In genomic region chr4:123325241-123325681, GRCh38 we compare ENCODE assay signal across 12 cellular contexts.
DNase-seq lines count a peak whose midpoint lies in the region; ATAC-seq and TF ChIP-seq lines count a peak whose summit lies in the region.
"Had no signal": no experiment of that assay in that cellular context is flagged by ENCODE, and none has a peak within 500 bp of the region (broad histone marks: within the 10 kb centered on the region; RNA-seq: fewer than 3 reads in every experiment).

No MANE protein-coding gene starts in this region.

- peaks cover 18% of the 10 kb centered on the region for H3K36me3 Mint-ChIP-seq in natural killer cell

- no peaks in the 10 kb centered on the region for H3K27me3 Mint-ChIP-seq in natural killer cell (ENCODE audit: low read depth in 2 of 2)

- no peaks in the 10 kb centered on the region for H3K79me2 ChIP-seq in smooth muscle cell (ENCODE audit: low read depth)

- in situ Hi-C loops in HAP-1 (cut with MboI; ENCODE audit: low sequenced_read_pairs) = no loop called here

- peak; percentile 62 for DNase-seq in germinal center (ENCODE audit: low spot score)
- no peak for DNase-seq in smooth muscle cell (lab: John Stamatoyannopoulos, UW; ENCODE audit: unreplicated experiment)
- no peak for DNase-seq in 8988T
- DNase-seq in natural killer cell = no peak
- no peak for DNase-seq in HAP-1 (ENCODE audit: low spot score in 2 of 2)
- DNase-seq: body of pancreas; Karpas-422; stimulated activated CD4-positive, alpha-beta T cell treated with anti-CD3 and anti-CD28 coated beads, Interleukin-12 subunit alpha, Interleukin-12 subunit beta, amount 100 ng/mL, for 4 hours; transverse colon had no signal

- H3F3A ChIP-seq in smooth muscle cell (ENCODE audit: low read depth) = no peaks in the 10 kb centered on the region

- H3K27me3 ChIP-seq in smooth muscle cell (ENCODE audit: low read depth) = no peaks in the 10 kb centered on the region
- H3K27me3 ChIP-seq in HAP-1 (ENCODE audit: low read depth) = no peaks in the 10 kb centered on the region
- H3K27me3 ChIP-seq: body of pancreas, transverse colon had no signal

- intact Hi-C loops in natural killer cell (cut with micrococcal nuclease) = no loop called here

- H3K4me3 ChIP-seq in smooth muscle cell (no peak overlapping the region), HAP-1 (no peak overlapping the region)
- H3K4me3 ChIP-seq: body of pancreas, transverse colon had no signal

- no peak overlapping the region for H3K9ac ChIP-seq in smooth muscle cell (ENCODE audit: low read depth)

- no peak overlapping the region for H3K27ac ChIP-seq in smooth muscle cell (ENCODE audit: low read depth)
- H3K27ac ChIP-seq: body of pancreas, transverse colon had no signal

- TF ChIP-seq CTCF in smooth muscle cell (IDR thresholded peaks at IDR 0.05; ENCODE audit: borderline replicate concordance, insufficient read depth, poor library complexity, severe bottlenecking) = no peak
- TF ChIP-seq CTCF in natural killer cell (IDR thresholded peaks at IDR 0.05) = no peak

- no peak overlapping the region for H3K27ac Mint-ChIP-seq in natural killer cell

- H3K9me3 ChIP-seq in smooth muscle cell (replicated peaks; ENCODE audit: low read depth) (no peaks in the 10 kb centered on the region), HAP-1 (no peaks in the 10 kb centered on the region)

- H3K4me1 ChIP-seq in smooth muscle cell (ENCODE audit: low read depth) (no peaks in the 10 kb centered on the region), HAP-1 (no peaks in the 10 kb centered on the region)
- H3K4me1 ChIP-seq: body of pancreas, transverse colon had no signal

- H2AFZ ChIP-seq in smooth muscle cell (ENCODE audit: low read depth) = no peak overlapping the region

- WGBS in smooth muscle cell (ENCODE audit: low lambda C conversion rate) = 77% methylated on average over 3 of the region's 3 CpGs

- peaks cover 8 to 15% of the 10 kb centered on the region in 2 donors for H3K9me3 Mint-ChIP-seq in natural killer cell

- ATAC-seq in GM18867 (IDR thresholded peaks at IDR 0.05; ENCODE audit: unreplicated experiment) (peak; percentile 98), GM21825 (IDR thresholded peaks at IDR 0.05; ENCODE audit: unreplicated experiment) (peak; percentile 97), HG03565 (IDR thresholded peaks at IDR 0.05; ENCODE audit: unreplicated experiment) (peak; percentile 98), natural killer cell (no peak)
- ATAC-seq: body of pancreas had no signal

- H3K36me3 ChIP-seq in smooth muscle cell (ENCODE audit: low read depth) (no peaks in the 10 kb centered on the region), HAP-1 (replicated peaks) (no peaks in the 10 kb centered on the region)
- H3K36me3 ChIP-seq: transverse colon had no signal

- H3K4me3 Mint-ChIP-seq in natural killer cell = no peak overlapping the region

- H4K20me1 ChIP-seq in smooth muscle cell (ENCODE audit: low read depth) = no peaks in the 10 kb centered on the region

- H3K4me1 Mint-ChIP-seq in natural killer cell = peaks cover 8 to 11% of the 10 kb centered on the region in 2 donors

- H3K4me2 ChIP-seq in smooth muscle cell = no peak overlapping the region

Comparison
In these comparisons a context has a peak if more than half of its experiments do, and no peak if none do; other contexts are left out.
1. ATAC-seq: peak in GM18867 (single experiment), GM21825 (single experiment) and HG03565 (single experiment); none in natural killer cell (0 of 3).